Comparison of ENCODE assay signal across 1 cellular context in the genomic region with DNA sequence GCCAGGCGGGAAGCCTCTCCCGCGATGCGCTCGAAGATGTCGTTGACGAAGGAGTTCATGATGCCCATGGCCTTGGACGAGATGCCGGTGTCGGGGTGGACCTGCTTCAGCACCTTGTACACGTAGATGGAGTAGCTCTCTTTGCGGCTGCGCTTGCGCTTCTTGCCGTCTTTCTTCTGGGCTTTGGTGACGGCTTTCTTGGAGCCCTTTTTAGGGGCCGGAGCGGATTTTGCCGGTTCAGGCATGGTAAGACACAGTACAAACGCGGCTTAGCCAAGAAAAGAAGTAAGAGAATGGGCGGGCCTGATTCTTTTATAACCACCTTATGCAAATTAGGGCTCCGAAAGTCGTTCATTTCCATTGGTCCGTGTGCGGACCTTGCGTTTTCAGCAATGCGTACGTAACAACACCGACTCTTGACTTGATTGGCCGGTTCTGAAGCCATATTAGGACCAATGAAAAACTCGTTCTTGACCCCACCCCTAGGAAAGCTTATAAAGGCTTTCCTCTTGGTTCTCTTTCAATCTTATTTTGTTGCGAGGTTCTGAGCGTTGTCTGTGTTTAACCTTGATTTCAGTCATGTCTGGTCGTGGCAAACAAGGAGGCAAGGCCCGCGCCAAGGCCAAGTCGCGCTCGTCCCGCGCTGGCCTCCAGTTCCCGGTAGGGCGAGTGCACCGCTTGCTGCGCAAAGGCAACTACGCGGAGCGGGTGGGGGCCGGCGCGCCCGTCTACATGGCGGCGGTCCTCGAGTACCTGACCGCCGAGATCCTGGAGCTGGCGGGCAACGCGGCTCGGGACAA.
A peak's percentile ranks its signal among the peaks of the same experiment; 100 is the strongest.
TF ChIP-seq lines count a peak whose summit lies in the region.

No MANE protein-coding gene starts in this region.

TF ChIP-seq in HEK293, 187 proteins besides CTCF, POLR2A, EP300 and RAD21 (continued from another document and continues in another):
- TF ChIP-seq TSHZ1 (tag by site-specific recombination; IDR thresholded peaks at IDR 0.05; ENCODE audit: borderline replicate concordance) (0 out of 2 replicates have a peak, but pooled peaks have one; percentile 8), ZEB2 (tag by site-specific recombination; IDR thresholded peaks at IDR 0.05) (no peak), ZNF341 (tag by site-specific recombination; IDR thresholded peaks at IDR 0.05; ENCODE audit: low read depth) (no peak), ZNF621 (tag by site-specific recombination; IDR thresholded peaks at IDR 0.05) (no peak), ZNF76 (tag by site-specific recombination; IDR thresholded peaks at IDR 0.05; ENCODE audit: borderline replicate concordance, low read depth) (peak; percentile 32; the same call in 1 of the 2 replicates), SCRT1 (tag by site-specific recombination; IDR thresholded peaks at IDR 0.05; ENCODE audit: borderline replicate concordance) (no peak), ZNF549 (tag by site-specific recombination; IDR thresholded peaks at IDR 0.05) (no peak), ZNF350 (tag by site-specific recombination; IDR thresholded peaks at IDR 0.05) (no peak), PRDM2 (tag by site-specific recombination; IDR thresholded peaks at IDR 0.05; ENCODE audit: borderline replicate concordance) (0 out of 2 replicates have a peak, but pooled peaks have one; percentile 72), ZNF707 (tag by site-specific recombination; IDR thresholded peaks at IDR 0.05) (no peak), ATF2 (tag by site-specific recombination; IDR thresholded peaks at IDR 0.05; ENCODE audit: low read depth) (no peak; the same call in 1 of the 2 replicates), ZNF660 (tag by site-specific recombination; IDR thresholded peaks at IDR 0.05) (peak; percentile 60), ZNF555 (tag by site-specific recombination; conservative IDR thresholded peaks at IDR 0.05) (no peak), PRDM1 (tag by site-specific recombination; IDR thresholded peaks at IDR 0.05) (no peak), ZNF148 (tag by site-specific recombination; IDR thresholded peaks at IDR 0.05; ENCODE audit: borderline replicate concordance) (no peak), ZNF292 (tag by site-specific recombination; IDR thresholded peaks at IDR 0.05; ENCODE audit: borderline replicate concordance, low read depth) (no peak), ZSCAN30 (tag by site-specific recombination; IDR thresholded peaks at IDR 0.05) (peak; percentile 43)
- TF ChIP-seq, protein P1, sequence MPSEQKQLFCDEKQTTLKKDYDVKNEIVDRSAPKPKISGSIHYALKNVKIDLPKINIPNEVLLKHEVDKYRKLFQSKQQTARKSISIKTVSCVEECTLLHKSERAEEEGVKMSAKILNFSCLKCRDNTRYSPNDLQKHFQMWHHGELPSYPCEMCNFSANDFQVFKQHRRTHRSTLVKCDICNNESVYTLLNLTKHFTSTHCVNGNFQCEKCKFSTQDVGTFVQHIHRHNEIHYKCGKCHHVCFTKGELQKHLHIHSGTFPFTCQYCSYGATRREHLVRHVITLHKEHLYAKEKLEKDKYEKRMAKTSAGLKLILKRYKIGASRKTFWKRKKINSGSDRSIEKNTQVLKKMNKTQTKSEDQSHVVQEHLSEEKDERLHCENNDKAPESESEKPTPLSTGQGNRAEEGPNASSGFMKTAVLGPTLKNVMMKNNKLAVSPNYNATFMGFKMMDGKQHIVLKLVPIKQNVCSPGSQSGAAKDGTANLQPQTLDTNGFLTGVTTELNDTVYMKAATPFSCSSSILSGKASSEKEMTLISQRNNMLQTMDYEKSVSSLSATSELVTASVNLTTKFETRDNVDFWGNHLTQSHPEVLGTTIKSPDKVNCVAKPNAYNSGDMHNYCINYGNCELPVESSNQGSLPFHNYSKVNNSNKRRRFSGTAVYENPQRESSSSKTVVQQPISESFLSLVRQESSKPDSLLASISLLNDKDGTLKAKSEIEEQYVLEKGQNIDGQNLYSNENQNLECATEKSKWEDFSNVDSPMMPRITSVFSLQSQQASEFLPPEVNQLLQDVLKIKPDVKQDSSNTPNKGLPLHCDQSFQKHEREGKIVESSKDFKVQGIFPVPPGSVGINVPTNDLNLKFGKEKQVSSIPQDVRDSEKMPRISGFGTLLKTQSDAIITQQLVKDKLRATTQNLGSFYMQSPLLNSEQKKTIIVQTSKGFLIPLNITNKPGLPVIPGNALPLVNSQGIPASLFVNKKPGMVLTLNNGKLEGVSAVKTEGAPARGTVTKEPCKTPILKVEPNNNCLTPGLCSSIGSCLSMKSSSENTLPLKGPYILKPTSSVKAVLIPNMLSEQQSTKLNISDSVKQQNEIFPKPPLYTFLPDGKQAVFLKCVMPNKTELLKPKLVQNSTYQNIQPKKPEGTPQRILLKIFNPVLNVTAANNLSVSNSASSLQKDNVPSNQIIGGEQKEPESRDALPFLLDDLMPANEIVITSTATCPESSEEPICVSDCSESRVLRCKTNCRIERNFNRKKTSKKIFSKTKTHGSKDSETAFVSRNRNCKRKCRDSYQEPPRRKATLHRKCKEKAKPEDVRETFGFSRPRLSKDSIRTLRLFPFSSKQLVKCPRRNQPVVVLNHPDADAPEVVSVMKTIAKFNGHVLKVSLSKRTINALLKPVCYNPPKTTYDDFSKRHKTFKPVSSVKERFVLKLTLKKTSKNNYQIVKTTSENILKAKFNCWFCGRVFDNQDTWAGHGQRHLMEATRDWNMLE (tag by site-specific recombination; conservative IDR thresholded peaks at IDR 0.05; ENCODE audit: low read depth), result no peak
- TF ChIP-seq, protein P2, sequence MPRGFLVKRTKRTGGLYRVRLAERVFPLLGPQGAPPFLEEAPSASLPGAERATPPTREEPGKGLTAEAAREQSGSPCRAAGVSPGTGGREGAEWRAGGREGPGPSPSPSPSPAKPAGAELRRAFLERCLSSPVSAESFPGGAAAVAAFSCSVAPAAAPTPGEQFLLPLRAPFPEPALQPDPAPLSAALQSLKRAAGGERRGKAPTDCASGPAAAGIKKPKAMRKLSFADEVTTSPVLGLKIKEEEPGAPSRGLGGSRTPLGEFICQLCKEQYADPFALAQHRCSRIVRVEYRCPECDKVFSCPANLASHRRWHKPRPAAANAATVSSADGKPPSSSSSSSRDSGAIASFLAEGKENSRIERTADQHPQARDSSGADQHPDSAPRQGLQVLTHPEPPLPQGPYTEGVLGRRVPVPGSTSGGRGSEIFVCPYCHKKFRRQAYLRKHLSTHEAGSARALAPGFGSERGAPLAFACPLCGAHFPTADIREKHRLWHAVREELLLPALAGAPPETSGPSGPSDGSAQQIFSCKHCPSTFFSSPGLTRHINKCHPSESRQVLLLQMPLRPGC (tag by site-specific recombination; IDR thresholded peaks at IDR 0.05), result no peak
- TF ChIP-seq, protein P3, sequence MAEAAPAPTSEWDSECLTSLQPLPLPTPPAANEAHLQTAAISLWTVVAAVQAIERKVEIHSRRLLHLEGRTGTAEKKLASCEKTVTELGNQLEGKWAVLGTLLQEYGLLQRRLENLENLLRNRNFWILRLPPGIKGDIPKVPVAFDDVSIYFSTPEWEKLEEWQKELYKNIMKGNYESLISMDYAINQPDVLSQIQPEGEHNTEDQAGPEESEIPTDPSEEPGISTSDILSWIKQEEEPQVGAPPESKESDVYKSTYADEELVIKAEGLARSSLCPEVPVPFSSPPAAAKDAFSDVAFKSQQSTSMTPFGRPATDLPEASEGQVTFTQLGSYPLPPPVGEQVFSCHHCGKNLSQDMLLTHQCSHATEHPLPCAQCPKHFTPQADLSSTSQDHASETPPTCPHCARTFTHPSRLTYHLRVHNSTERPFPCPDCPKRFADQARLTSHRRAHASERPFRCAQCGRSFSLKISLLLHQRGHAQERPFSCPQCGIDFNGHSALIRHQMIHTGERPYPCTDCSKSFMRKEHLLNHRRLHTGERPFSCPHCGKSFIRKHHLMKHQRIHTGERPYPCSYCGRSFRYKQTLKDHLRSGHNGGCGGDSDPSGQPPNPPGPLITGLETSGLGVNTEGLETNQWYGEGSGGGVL (tag by site-specific recombination; IDR thresholded peaks at IDR 0.05), result no peak
- TF ChIP-seq, protein P4, sequence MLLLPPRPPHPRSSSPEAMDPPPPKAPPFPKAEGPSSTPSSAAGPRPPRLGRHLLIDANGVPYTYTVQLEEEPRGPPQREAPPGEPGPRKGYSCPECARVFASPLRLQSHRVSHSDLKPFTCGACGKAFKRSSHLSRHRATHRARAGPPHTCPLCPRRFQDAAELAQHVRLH (tag by site-specific recombination; IDR thresholded peaks at IDR 0.05), result 0 out of 2 replicates have a peak, but pooled peaks have one; percentile 10
